Comparison of ENCODE assay signal across 10 cellular contexts in genomic region chr5:72921103-72921502, GRCh38.
"Had no signal": no experiment of that assay in that cellular context is flagged by ENCODE, and none has a peak within 500 bp of the region (broad histone marks: within the 10 kb centered on the region; RNA-seq: fewer than 3 reads in every experiment).

No MANE protein-coding gene starts in this region.

- H3K4me3 ChIP-seq: heart left ventricle, pancreas had no signal

- ATAC-seq: heart left ventricle had no signal

- DNase-seq: activated CD4-positive, alpha-beta memory T cell treated with anti-CD3 and anti-CD28 coated beads, Interleukin-2, amount 10 ng/mL, durations not matched to agents 7 days and 5 days; activated CD4-positive, alpha-beta T cell treated with anti-CD3 and anti-CD28 coated beads for 1 hour; activated naive CD8-positive, alpha-beta T cell treated with anti-CD3 and anti-CD28 coated beads, Interleukin-2, amount 10 ng/mL, durations not matched to agents 7 days and 5 days; anterior cingulate cortex; heart left ventricle; left ventricle myocardium superior; pancreas; stimulated activated CD4-positive, alpha-beta T cell treated with anti-CD3 and anti-CD28 coated beads, Interleukin-2, amount 100 ng/mL, for 48 hours; stimulated activated naive CD4-positive, alpha-beta T cell treated with Interleukin-2 at 50 U/mL for 16 hours had no signal

- H3K27ac ChIP-seq: foreskin keratinocyte, heart left ventricle, pancreas had no signal

- H3K4me1 ChIP-seq: foreskin keratinocyte, pancreas had no signal

- FAIRE-seq: pancreas had no signal

- H3K36me3 ChIP-seq: heart left ventricle, pancreas had no signal

- H3K27me3 ChIP-seq: foreskin keratinocyte, heart left ventricle, pancreas had no signal

- H3K9me3 ChIP-seq: heart left ventricle, pancreas had no signal
